In genomic region chr5:2750026-2750757, GRCh38 we compare ENCODE assay signal across 9 cellular contexts. TPM values are rescaled to one million over a fixed set of nuclear protein-coding genes. Genes with fewer than 3 reads are reported as not detected.
DNase-seq lines count a peak whose midpoint lies in the region; ATAC-seq and TF ChIP-seq lines count a peak whose summit lies in the region.
"Had no signal": no experiment of that assay in that cellular context is flagged by ENCODE, and none has a peak within 500 bp of the region (broad histone marks: within the 10 kb centered on the region; RNA-seq: fewer than 3 reads in every experiment).

No MANE protein-coding gene starts in this region.

- H3K4me1 ChIP-seq in parathyroid adenoma: no peaks in the 10 kb centered on the region
- no peaks in the 10 kb centered on the region for H3K4me1 ChIP-seq in PC-9 (replicated peaks; ENCODE audit: insufficient read depth)

- H3K27me3 ChIP-seq in WERI-Rb-1 (ENCODE audit: insufficient read depth, low read depth, severe bottlenecking): peaks cover 44% of the 10 kb centered on the region
- H3K27me3 ChIP-seq in parathyroid adenoma (ENCODE audit: control insufficient read depth, insufficient read depth, low read length): no peaks in the 10 kb centered on the region
- peaks cover 5% of the 10 kb centered on the region for H3K27me3 ChIP-seq in PC-9 (ENCODE audit: insufficient read depth, low read depth)

- peak; percentile 20 for DNase-seq in HT-29 (ENCODE audit: low spot score)
- no peak for DNase-seq in WERI-Rb-1
- DNase-seq in fibroblast of pulmonary artery (ENCODE audit: low read depth): no peak
- no peak for DNase-seq in SHP77 (lab: John Stamatoyannopoulos, UW)
- DNase-seq in H4 (ENCODE audit: low spot score): no peak
- DNase-seq in PC-9: no peak

- no peak for ATAC-seq in GM21529 (IDR thresholded peaks at IDR 0.05; ENCODE audit: unreplicated experiment)

- H3K4me3 ChIP-seq in WERI-Rb-1 (ENCODE audit: low read depth, low read length) (peak overlapping the region; percentile 31), fibroblast of pulmonary artery (replicated peaks; ENCODE audit: low read depth, low read length) (peak overlapping the region; percentile 49), parathyroid adenoma (ENCODE audit: low read depth, low read length) (peak overlapping the region; percentile 49), PC-9 (no peak overlapping the region)

- no peaks in the 10 kb centered on the region for H3K79me2 ChIP-seq in parathyroid adenoma
- no peaks in the 10 kb centered on the region for H3K79me2 ChIP-seq in PC-9 (ENCODE audit: low read depth)

- H3K9me3 ChIP-seq in WERI-Rb-1 (ENCODE audit: severe bottlenecking): peaks cover 13% of the 10 kb centered on the region
- no peaks in the 10 kb centered on the region for H3K9me3 ChIP-seq in parathyroid adenoma (ENCODE audit: control insufficient read depth, low read length)
- peaks cover 10% of the 10 kb centered on the region for H3K9me3 ChIP-seq in PC-9 (ENCODE audit: insufficient read depth, low read depth)

- no peaks in the 10 kb centered on the region for H4K20me1 ChIP-seq in PC-9 (ENCODE audit: insufficient read depth)

- H3K27ac ChIP-seq in WERI-Rb-1 (no peak overlapping the region), parathyroid adenoma (no peak overlapping the region), PC-9 (no peak overlapping the region)
- H3K27ac ChIP-seq: tibial nerve had no signal

- TF ChIP-seq CTCF in WERI-Rb-1 (IDR thresholded peaks at IDR 0.05; ENCODE audit: low read depth, low read length) (no peak), fibroblast of pulmonary artery (IDR thresholded peaks at IDR 0.05; ENCODE audit: low read length, missing control alignments) (no peak), parathyroid adenoma (IDR thresholded peaks at IDR 0.05) (no peak), PC-9 (conservative IDR thresholded peaks at IDR 0.05) (no peak)

- H3F3A ChIP-seq in PC-9 (ENCODE audit: insufficient read depth, low read depth): no peaks in the 10 kb centered on the region; the same call in 1 of the 2 replicates

- POLR2A ChIA-PET in PC-9 (lab: Charles Lee; ENCODE audit: unreplicated experiment): no interaction called here

- BruUV-seq in PC-9 (replicated peaks; lab: Mats Ljungman, UMichigan): no TSS peak

- H2AFZ ChIP-seq in parathyroid adenoma: no peak overlapping the region
- H2AFZ ChIP-seq in PC-9: no peak overlapping the region

- H3K4me2 ChIP-seq in parathyroid adenoma (ENCODE audit: low read length) (peak overlapping the region; percentile 69), PC-9 (no peak overlapping the region)

- no peak overlapping the region for H3K9ac ChIP-seq in parathyroid adenoma

- no peaks in the 10 kb centered on the region for H3K9me2 ChIP-seq in PC-9 (ENCODE audit: insufficient read depth)

- CTCF ChIA-PET in PC-9 (lab: Charles Lee): no interaction called here

- intact Hi-C loops in PC-9 (cut with micrococcal nuclease; ENCODE audit: unreplicated experiment): no loop called here

- H3K36me3 ChIP-seq in WERI-Rb-1: peaks cover 4% of the 10 kb centered on the region; the same call in 1 of the 2 replicates
- H3K36me3 ChIP-seq in parathyroid adenoma (ENCODE audit: control insufficient read depth, insufficient read depth, low read length): no peaks in the 10 kb centered on the region
- H3K36me3 ChIP-seq in PC-9 (ENCODE audit: low read depth): no peaks in the 10 kb centered on the region
- H3K36me3 ChIP-seq: tibial nerve had no signal

RNA-seq across cellular contexts. Expression of gene IRX2, which starts 1.3 kb away (rescaled TPM):
- total RNA-seq in HT-29 (2014; rRNA removed; shearing (Covaris generic)): 19.6 and 23.1 TPM in 2 replicates
- total RNA-seq in H4 (2014; rRNA removed; shearing (Covaris generic)): 0.10 TPM in 1 of 2 replicates, not detected in the other
- total RNA-seq in PC-9 (2021): not detected in 2 replicates
- total RNA-seq: tibial nerve had no signal

Comparison
In these comparisons a context has a peak if more than half of its experiments do, and no peak if none do; other contexts are left out.
1. RNA of gene IRX2, which starts 1.3 kb away (total RNA-seq): 19.6 to 23.1 TPM in HT-29; 0.10 TPM in H4 and not detected in PC-9; every median in the first group is over 10 times any median in the second.